Comparison of ENCODE assay signal across 1 cellular context in the genomic region with DNA sequence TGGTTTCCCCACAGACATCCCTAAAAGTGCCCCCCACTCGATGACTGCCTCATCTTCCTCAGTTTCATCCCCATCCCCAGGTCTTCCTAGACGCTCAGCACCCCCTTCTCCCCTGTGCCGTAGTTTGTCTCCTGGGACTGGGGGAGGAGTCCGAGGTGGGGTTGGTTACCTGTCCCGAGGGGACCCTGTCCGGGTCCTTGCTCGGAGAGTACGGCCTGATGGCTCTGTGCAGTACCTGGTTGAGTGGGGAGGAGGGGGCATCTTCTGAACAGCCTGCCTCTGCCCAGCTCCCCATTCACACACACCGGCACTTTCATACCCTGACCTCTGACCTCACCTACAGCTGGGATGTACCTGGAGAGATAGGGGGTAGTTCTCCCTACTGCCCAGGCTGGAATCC.
TF ChIP-seq lines count a peak whose summit lies in the region.

No MANE protein-coding gene starts in this region.

TF ChIP-seq in IMR-90, 13 proteins besides CTCF, POLR2A, EP300 and RAD21:
- TF ChIP-seq SMC3 (IDR thresholded peaks at IDR 0.05; ENCODE audit: low read depth, low read length) (no peak), CHD1 (IDR thresholded peaks at IDR 0.05; ENCODE audit: low read depth, low read length) (no peak), MXI1 (IDR thresholded peaks at IDR 0.05; ENCODE audit: borderline replicate concordance, low read depth, low read length) (no peak), RCOR1 (IDR thresholded peaks at IDR 0.05; ENCODE audit: insufficient replicate concordance, low read length) (no peak), MAZ (IDR thresholded peaks at IDR 0.05; ENCODE audit: borderline replicate concordance, low read depth, low read length) (no peak), CEBPB (IDR thresholded peaks at IDR 0.05; ENCODE audit: low read depth, low read length) (no peak), NFE2L2 (IDR thresholded peaks at IDR 0.05; ENCODE audit: low read depth, low read length) (no peak), BHLHE40 (IDR thresholded peaks at IDR 0.05; ENCODE audit: low read depth, low read length) (no peak), RFX5 (IDR thresholded peaks at IDR 0.05; ENCODE audit: low read depth, low read length) (no peak), MAFK (IDR thresholded peaks at IDR 0.05; ENCODE audit: low read depth, low read length) (no peak), FOS (IDR thresholded peaks at IDR 0.05; ENCODE audit: low read depth, low read length) (no peak)
- TF ChIP-seq, protein P1, sequence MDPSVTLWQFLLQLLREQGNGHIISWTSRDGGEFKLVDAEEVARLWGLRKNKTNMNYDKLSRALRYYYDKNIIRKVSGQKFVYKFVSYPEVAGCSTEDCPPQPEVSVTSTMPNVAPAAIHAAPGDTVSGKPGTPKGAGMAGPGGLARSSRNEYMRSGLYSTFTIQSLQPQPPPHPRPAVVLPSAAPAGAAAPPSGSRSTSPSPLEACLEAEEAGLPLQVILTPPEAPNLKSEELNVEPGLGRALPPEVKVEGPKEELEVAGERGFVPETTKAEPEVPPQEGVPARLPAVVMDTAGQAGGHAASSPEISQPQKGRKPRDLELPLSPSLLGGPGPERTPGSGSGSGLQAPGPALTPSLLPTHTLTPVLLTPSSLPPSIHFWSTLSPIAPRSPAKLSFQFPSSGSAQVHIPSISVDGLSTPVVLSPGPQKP (IDR thresholded peaks at IDR 0.05; ENCODE audit: borderline replicate concordance, low read depth, low read length): no peak
- TF ChIP-seq, protein P2, sequence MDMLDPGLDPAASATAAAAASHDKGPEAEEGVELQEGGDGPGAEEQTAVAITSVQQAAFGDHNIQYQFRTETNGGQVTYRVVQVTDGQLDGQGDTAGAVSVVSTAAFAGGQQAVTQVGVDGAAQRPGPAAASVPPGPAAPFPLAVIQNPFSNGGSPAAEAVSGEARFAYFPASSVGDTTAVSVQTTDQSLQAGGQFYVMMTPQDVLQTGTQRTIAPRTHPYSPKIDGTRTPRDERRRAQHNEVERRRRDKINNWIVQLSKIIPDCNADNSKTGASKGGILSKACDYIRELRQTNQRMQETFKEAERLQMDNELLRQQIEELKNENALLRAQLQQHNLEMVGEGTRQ (IDR thresholded peaks at IDR 0.05; ENCODE audit: low read depth, low read length): no peak
TF ChIP-seq in IMR-90: peak in this region for 0.
